9 cellular contexts compared by ENCODE assay signal in genomic region chr3:123449092-123449985, GRCh38. TPM values are rescaled to one million over a fixed set of nuclear protein-coding genes. Genes with fewer than 3 reads are reported as not detected.
DNase-seq lines count a peak whose midpoint lies in the region; ATAC-seq and TF ChIP-seq lines count a peak whose summit lies in the region.
"Had no signal": no experiment of that assay in that cellular context is flagged by ENCODE, and none has a peak within 500 bp of the region (broad histone marks: within the 10 kb centered on the region; RNA-seq: fewer than 3 reads in every experiment).

No MANE protein-coding gene starts in this region.

- H3K36me3 ChIP-seq in OCI-LY3 (replicated peaks; ENCODE audit: low read depth, low read length) (no peaks in the 10 kb centered on the region), esophagus (ENCODE audit: control insufficient read depth in 2 of 2, insufficient read depth in 2 of 2, low read length in 1 of 2) (no peaks in the 10 kb centered on the region), muscle layer of colon (ENCODE audit: insufficient read depth, low read length) (no peaks in the 10 kb centered on the region), urinary bladder (ENCODE audit: insufficient read depth) (no peaks in the 10 kb centered on the region)

- no peak overlapping the region for H3K4me3 Mint-ChIP-seq in activated T-helper 1 cell treated with anti-CD3 and anti-CD28 coated beads, Interleukin-12 subunit alpha, Interleukin-12 subunit beta, Interleukin-2, Interleukin-4 antibody, amounts not matched to agents 30 ng/mL and 10 ng/mL and 1 ng/mL, durations not matched to agents 14 hours and 24 hours and 36 hours

- no peaks in the 10 kb centered on the region for H3K79me2 ChIP-seq in OCI-LY3 (ENCODE audit: low read length)

- DNase-seq in DMS53 (lab: John Stamatoyannopoulos, UW), result peak; percentile 67
- no peak for DNase-seq in DMS53 treated with DMSO at 0.1 percent for 48 hours (lab: John Stamatoyannopoulos, UW; ENCODE audit: unreplicated experiment)
- DNase-seq in activated T-helper 1 cell treated with anti-CD3 and anti-CD28 coated beads, Interleukin-12 subunit alpha, Interleukin-12 subunit beta, Interleukin-2, Interleukin-4 antibody, amounts not matched to agents 30 ng/mL and 10 ng/mL and 1 ng/mL, durations not matched to agents 14 hours and 24 hours and 36 hours (ENCODE audit: low spot score), result no peak

- H3K4me1 ChIP-seq in OCI-LY3 (ENCODE audit: low read length), result no peaks in the 10 kb centered on the region
- H3K4me1 ChIP-seq in esophagus (ENCODE audit: control insufficient read depth in 2 of 2, insufficient read depth in 2 of 2, low read length in 1 of 2), result peaks cover 0 to 8% of the 10 kb centered on the region in 2 donors
- peaks cover 12% of the 10 kb centered on the region for H3K4me1 ChIP-seq in muscle layer of colon (ENCODE audit: insufficient read depth, low read length)
- H3K4me1 ChIP-seq in urinary bladder (ENCODE audit: insufficient read depth), result no peaks in the 10 kb centered on the region

- H3K9ac ChIP-seq in OCI-LY3 (ENCODE audit: low read length) (no peak overlapping the region), muscle layer of colon (ENCODE audit: low read length) (peak overlapping the region; percentile 21)

- WGBS in esophagus, 2 donors, result 0 to 1% methylated on average over 53 to 114 of the region's 114 CpGs
- under 1% methylated on average over 113 of the region's 114 CpGs for WGBS in urinary bladder

- no peaks in the 10 kb centered on the region for H4K20me1 ChIP-seq in OCI-LY3 (ENCODE audit: insufficient read depth, low read length)

- intact Hi-C loops in activated T-helper 1 cell treated with anti-CD3 and anti-CD28 coated beads, Interleukin-12 subunit alpha, Interleukin-12 subunit beta, Interleukin-2, Interleukin-4 antibody, amounts not matched to agents 30 ng/mL and 10 ng/mL and 1 ng/mL, durations not matched to agents 14 hours and 24 hours and 36 hours (cut with micrococcal nuclease), result loop anchor here (2.0 kb wide), 1 partner anchor 101 kb away; no protein-coding TSS in a partner anchor

- H3K4me3 ChIP-seq in OCI-LY3 (ENCODE audit: low read length) (peak overlapping the region; percentile 33; the same call in 1 of the 2 replicates), esophagus (ENCODE audit: low read depth in 1 of 2, low read length in 2 of 2) (peak overlapping the region; percentile 57 to 62), muscle layer of colon (ENCODE audit: low read depth in 1 of 2, low read length in 2 of 2) (peak overlapping the region; percentile 61 to 72), urinary bladder (ENCODE audit: low read depth, low read length) (peak overlapping the region; percentile 77)

- H3K27me3 ChIP-seq in OCI-LY3 (ENCODE audit: low read depth, low read length) (peaks cover 6% of the 10 kb centered on the region; the same call in 1 of the 2 replicates), esophagus (ENCODE audit: control insufficient read depth in 1 of 2, insufficient read depth in 2 of 2, low read length in 2 of 2) (peaks cover 0 to 9% of the 10 kb centered on the region in 2 donors), muscle layer of colon (ENCODE audit: control insufficient read depth in 1 of 2, insufficient read depth in 2 of 2, low read length in 2 of 2) (no peaks in the 10 kb centered on the region)

- ATAC-seq in HG02973 (IDR thresholded peaks at IDR 0.05; ENCODE audit: unreplicated experiment), result no peak

- TF ChIP-seq CTCF in OCI-LY3 (IDR thresholded peaks at IDR 0.05; ENCODE audit: low read depth, low read length), result no peak

- H3K27ac ChIP-seq in OCI-LY3 (ENCODE audit: low read length) (no peak overlapping the region), esophagus (ENCODE audit: low read depth in 2 of 2, low read length in 1 of 2) (peak overlapping the region; percentile 62 to 72), muscle layer of colon (ENCODE audit: low read depth, low read length) (peak overlapping the region; percentile 93), urinary bladder (ENCODE audit: low read depth) (peak overlapping the region; percentile 83)

- peaks cover 1% of the 10 kb centered on the region for H3K36me3 Mint-ChIP-seq in activated T-helper 1 cell treated with anti-CD3 and anti-CD28 coated beads, Interleukin-12 subunit alpha, Interleukin-12 subunit beta, Interleukin-2, Interleukin-4 antibody, amounts not matched to agents 30 ng/mL and 10 ng/mL and 1 ng/mL, durations not matched to agents 14 hours and 24 hours and 36 hours (ENCODE audit: low read depth)

- H3K4me2 ChIP-seq in OCI-LY3 (ENCODE audit: low read length), result no peak overlapping the region

- H3K9me3 ChIP-seq in OCI-LY3 (ENCODE audit: insufficient read depth, low read length) (no peaks in the 10 kb centered on the region), esophagus (ENCODE audit: control insufficient read depth in 2 of 2, insufficient read depth in 1 of 2, low read depth in 1 of 2, low read length in 1 of 2) (no peaks in the 10 kb centered on the region), muscle layer of colon (ENCODE audit: low read length) (no peaks in the 10 kb centered on the region)

- no peaks in the 10 kb centered on the region for H3K9me3 Mint-ChIP-seq in activated T-helper 1 cell treated with anti-CD3 and anti-CD28 coated beads, Interleukin-12 subunit alpha, Interleukin-12 subunit beta, Interleukin-2, Interleukin-4 antibody, amounts not matched to agents 30 ng/mL and 10 ng/mL and 1 ng/mL, durations not matched to agents 14 hours and 24 hours and 36 hours

- H2AFZ ChIP-seq in OCI-LY3 (ENCODE audit: low read depth, low read length), result no peak overlapping the region

- peaks cover 4% of the 10 kb centered on the region for H3K4me1 Mint-ChIP-seq in activated T-helper 1 cell treated with anti-CD3 and anti-CD28 coated beads, Interleukin-12 subunit alpha, Interleukin-12 subunit beta, Interleukin-2, Interleukin-4 antibody, amounts not matched to agents 30 ng/mL and 10 ng/mL and 1 ng/mL, durations not matched to agents 14 hours and 24 hours and 36 hours (ENCODE audit: low read depth)

- peaks cover 60% of the 10 kb centered on the region for H3K27me3 Mint-ChIP-seq in activated T-helper 1 cell treated with anti-CD3 and anti-CD28 coated beads, Interleukin-12 subunit alpha, Interleukin-12 subunit beta, Interleukin-2, Interleukin-4 antibody, amounts not matched to agents 30 ng/mL and 10 ng/mL and 1 ng/mL, durations not matched to agents 14 hours and 24 hours and 36 hours (ENCODE audit: insufficient read depth)

- no peak overlapping the region for H3K27ac Mint-ChIP-seq in activated T-helper 1 cell treated with anti-CD3 and anti-CD28 coated beads, Interleukin-12 subunit alpha, Interleukin-12 subunit beta, Interleukin-2, Interleukin-4 antibody, amounts not matched to agents 30 ng/mL and 10 ng/mL and 1 ng/mL, durations not matched to agents 14 hours and 24 hours and 36 hours

RNA-seq across cellular contexts. Expression of gene ADCY5, which starts 0.4 kb away (rescaled TPM):
- polyA plus RNA-seq in esophagus, result 1 to 10 TPM; 4.4 to 5.0 TPM
- 25.1 TPM for total RNA-seq in urinary bladder
- 53.1 TPM for polyA plus RNA-seq in urinary bladder
- not detected in 2 replicates for total RNA-seq in activated T-helper 1 cell treated with anti-CD3 and anti-CD28 coated beads, Interleukin-12 subunit alpha, Interleukin-12 subunit beta, Interleukin-2, Interleukin-4 antibody, amounts not matched to agents 30 ng/mL and 10 ng/mL and 1 ng/mL, durations not matched to agents 14 hours and 24 hours and 36 hours
- total RNA-seq: T-helper 2 cell treated with Interferon-gamma antibody and Interleukin-4, amounts not matched to agents 100 ng/mL and 5 ng/mL, for 36 hours had no signal

Comparison
In these comparisons a context has a peak if more than half of its experiments do, and no peak if none do; other contexts are left out.
1. RNA of gene ADCY5, which starts 0.4 kb away (total RNA-seq): 25.1 TPM in urinary bladder (single experiment); not detected in activated T-helper 1 cell treated with anti-CD3 and anti-CD28 coated beads, Interleukin-12 subunit alpha, Interleukin-12 subunit beta, Interleukin-2, Interleukin-4 antibody, amounts not matched to agents 30 ng/mL and 10 ng/mL and 1 ng/mL, durations not matched to agents 14 hours and 24 hours and 36 hours; every median in the first group is over 10 times any median in the second.
2. Peak in every context shown above with its lines, with median percentiles within 50 percentile points of each other: H3K4me3 ChIP-seq.